Comparison of ENCODE assay signal across 8 cellular contexts in genomic region chr19:49850487-49851342, GRCh38. TPM values are rescaled to one million over a fixed set of nuclear protein-coding genes. Genes with fewer than 3 reads are reported as not detected.
DNase-seq lines count a peak whose midpoint lies in the region; ATAC-seq and TF ChIP-seq lines count a peak whose summit lies in the region.

Gene PTOV1 (plus strand): TSS chr19:49851159.

- H3K27me3 Mint-ChIP-seq in T-helper 2 cell treated with Interferon-gamma antibody and Interleukin-4, amounts not matched to agents 5 μg/mL and 100 μg/mL, for 36 hours (ENCODE audit: low read depth) = peaks cover 7% of the 10 kb centered on the region

- WGBS in aorta, 2 donors = 1% methylated on average over 77 to 98 of the region's 98 CpGs

- peak in 1 of 3 experiments; percentile 4 for TF ChIP-seq CTCF in ascending aorta (IDR thresholded peaks at IDR 0.05)

- peaks cover 32% of the 10 kb centered on the region for H3K4me1 Mint-ChIP-seq in T-helper 2 cell treated with Interferon-gamma antibody and Interleukin-4, amounts not matched to agents 5 μg/mL and 100 μg/mL, for 36 hours (ENCODE audit: low read depth)

- peak; percentile 60 for TF ChIP-seq POLR2A in GM15510 (IDR thresholded peaks at IDR 0.05; ENCODE audit: borderline replicate concordance, extremely low read depth, insufficient read length)

- peaks cover 8% of the 10 kb centered on the region for H3K36me3 Mint-ChIP-seq in T-helper 2 cell treated with Interferon-gamma antibody and Interleukin-4, amounts not matched to agents 5 μg/mL and 100 μg/mL, for 36 hours (ENCODE audit: low read depth)

- peaks cover 4 to 10% of the 10 kb centered on the region in 2 donors for H3K4me1 ChIP-seq in ascending aorta
- no peaks in the 10 kb centered on the region for H3K4me1 ChIP-seq in aorta (ENCODE audit: control insufficient read depth in 1 of 2, insufficient read depth in 2 of 2, low read length in 2 of 2)

- peaks cover 8% of the 10 kb centered on the region for H3K9me3 Mint-ChIP-seq in T-helper 2 cell treated with Interferon-gamma antibody and Interleukin-4, amounts not matched to agents 5 μg/mL and 100 μg/mL, for 36 hours

- H3K4me3 Mint-ChIP-seq in T-helper 2 cell treated with Interferon-gamma antibody and Interleukin-4, amounts not matched to agents 5 μg/mL and 100 μg/mL, for 36 hours = peak within 1 kb of the TSS; percentile 91

- H3K27ac Mint-ChIP-seq in T-helper 2 cell treated with Interferon-gamma antibody and Interleukin-4, amounts not matched to agents 5 μg/mL and 100 μg/mL, for 36 hours = peak within 1 kb of the TSS; percentile 97

- H3K9me3 ChIP-seq in ascending aorta = no peaks in the 10 kb centered on the region
- H3K9me3 ChIP-seq in aorta (ENCODE audit: control insufficient read depth, low read length) = no peaks in the 10 kb centered on the region

- DNase-seq in NCI-H1930 (lab: John Stamatoyannopoulos, UW) = peak; percentile 95 to 96
- peak; percentile 89 for DNase-seq in T-helper 2 cell treated with Interferon-gamma antibody and Interleukin-4, amounts not matched to agents 5 μg/mL and 100 μg/mL, for 36 hours (ENCODE audit: low spot score)
- peak; percentile 51 to 96 for DNase-seq in ascending aorta (ENCODE audit: low spot score in 2 of 2)
- peak; percentile 97 for DNase-seq in hepatic stellate cell (ENCODE audit: low spot score)
- peak; percentile 78 for DNase-seq in renal cortical epithelial cell (ENCODE audit: low read depth)
- DNase-seq in aorta = peak; percentile 94 to 97

- intact Hi-C loops in ascending aorta (cut with DNase I) (loop anchor here (1.0 to 10.0 kb wide), 7 partner anchors 17 to 1216 kb away; partner anchors contain the start of genes DBP, FUZ, MED25 and PNKP), aorta (cut with DNase I) (loop anchor here (2.0 to 5.0 kb wide), 3 partner anchors 16 to 33 kb away; partner anchors contain the start of genes MED25 (in 2 of the 2) and PNKP (in 1 of the 2))

- H3K27me3 ChIP-seq in ascending aorta (no peaks in the 10 kb centered on the region), aorta (ENCODE audit: control insufficient read depth in 1 of 2, insufficient read depth in 2 of 2, low read length in 1 of 2) (no peaks in the 10 kb centered on the region)

- peak within 1 kb of the TSS; percentile 99 to 100 for H3K27ac ChIP-seq in ascending aorta
- peak within 1 kb of the TSS; percentile 84 to 99 for H3K27ac ChIP-seq in aorta (ENCODE audit: low read depth in 1 of 2, low read length in 2 of 2)

- H3K4me3 ChIP-seq in ascending aorta = peak within 1 kb of the TSS; percentile 85 to 90
- H3K4me3 ChIP-seq in aorta (ENCODE audit: low read length in 2 of 2) = peak within 1 kb of the TSS; percentile 93 to 97

- ATAC-seq in HG02970 (IDR thresholded peaks at IDR 0.05; ENCODE audit: low FRiP score, unreplicated experiment) (peak; percentile 81), aorta (ENCODE audit: low FRiP score) (peak; percentile 96)

- H3K36me3 ChIP-seq in ascending aorta (peaks cover 8 to 13% of the 10 kb centered on the region in 2 donors), aorta (ENCODE audit: control insufficient read depth in 1 of 2, insufficient read depth in 2 of 2, low read length in 1 of 2) (no peaks in the 10 kb centered on the region)

RNA-seq across cellular contexts. Expression of gene PTOV1, which starts in this region (rescaled TPM):
- total RNA-seq in ascending aorta = 163 TPM
- 28.3 and 106 TPM in 2 replicates for total RNA-seq in renal cortical epithelial cell
- total RNA-seq in aorta = 100 to 1,000 TPM; 103 to 133 TPM
- polyA plus RNA-seq in aorta = 100 to 1,000 TPM in 1 of 2 donors, 10 to 100 TPM in 1; 50.0 to 142 TPM

Comparison
In these comparisons a context has a peak if more than half of its experiments do, and no peak if none do; other contexts are left out.
1. Peak in every context shown above with its lines: DNase-seq, ATAC-seq, H3K4me3 ChIP-seq and H3K27ac ChIP-seq.